ENCODE assay signal across 9 cellular contexts in genomic region chr12:120640840-120641833, GRCh38. TPM values are rescaled to one million over a fixed set of nuclear protein-coding genes. Genes with fewer than 3 reads are reported as not detected.
A peak's percentile ranks its signal among the peaks of the same experiment; 100 is the strongest.
DNase-seq lines count a peak whose midpoint lies in the region; ATAC-seq, FAIRE-seq and TF ChIP-seq lines count a peak whose summit lies in the region.
"Had no signal": no experiment of that assay in that cellular context is flagged by ENCODE, and none has a peak within 500 bp of the region (broad histone marks: within the 10 kb centered on the region; RNA-seq: fewer than 3 reads in every experiment).

No MANE protein-coding gene starts in this region.

- H2AK5ac ChIP-seq in H1 (ENCODE audit: low read depth, low read length), result no peak overlapping the region

- H3K27me3 ChIP-seq in H1 (replicated peaks in 1 of 4; ENCODE audit: control insufficient read depth in 3 of 4, extremely low read depth in 1 of 4, insufficient read depth in 3 of 4, low read length in 3 of 4) (peaks cover 0 to 16% (median 12%) of the 10 kb centered on the region in 4 experiments; a peak in 4 of 7 replicates), tibial nerve (peaks cover 5 to 58% of the 10 kb centered on the region in 2 donors)

- H3K27ac Mint-ChIP-seq in activated CD4-positive, alpha-beta memory T cell treated with anti-CD3 and anti-CD28 coated beads, Interleukin-2, amount 10 ng/mL, durations not matched to agents 7 days and 5 days, result no peak overlapping the region
- H3K27ac Mint-ChIP-seq in naive B cell, result no peak overlapping the region

- H2AFZ ChIP-seq in H1 (ENCODE audit: low read length), result 0 out of 2 replicates have a peak overlapping the region, but pooled peaks have one; percentile 8

- H3K23me2 ChIP-seq in H1 (ENCODE audit: low read depth, low read length), result peaks cover 10% of the 10 kb centered on the region; the same call in 1 of the 2 replicates

- H3K4me1 Mint-ChIP-seq in activated CD4-positive, alpha-beta memory T cell treated with anti-CD3 and anti-CD28 coated beads, Interleukin-2, amount 10 ng/mL, durations not matched to agents 7 days and 5 days, result peaks cover 12% of the 10 kb centered on the region
- H3K4me1 Mint-ChIP-seq in naive B cell, result peaks cover 6 to 17% (median 7%) of the 10 kb centered on the region in 3 donors

- H3K9me3 ChIP-seq in H1 (ENCODE audit: insufficient read depth in 2 of 2, low read depth in 1 of 2, low read length in 1 of 2) (no peaks in the 10 kb centered on the region), tibial nerve (no peaks in the 10 kb centered on the region)

- no peak for TF ChIP-seq POLR2A in H1 (IDR thresholded peaks at IDR 0.05; ENCODE audit: control extremely low read depth in 1 of 2, low read depth in 2 of 2, low read length in 2 of 2)
- no peak for TF ChIP-seq POLR2A in tibial nerve (IDR thresholded peaks at IDR 0.05)

- no peaks in the 10 kb centered on the region for H3K79me2 ChIP-seq in H1 (ENCODE audit: control insufficient read depth in 1 of 2, insufficient read depth in 2 of 2, low read length in 2 of 2)

- no peak overlapping the region for H4K91ac ChIP-seq in H1 (replicated peaks; ENCODE audit: insufficient read length, low read length)

- TF ChIP-seq CTCF in H1 (IDR thresholded peaks at IDR 0.05; ENCODE audit: control extremely low read depth in 1 of 3, insufficient read depth in 1 of 3, low read depth in 1 of 3, low read length in 3 of 3), result peak; percentile 36 to 56 (median 37)
- no peak for TF ChIP-seq CTCF in tibial nerve (IDR thresholded peaks at IDR 0.05)

- H3K36me3 ChIP-seq in H1 (ENCODE audit: control insufficient read depth in 2 of 4, insufficient read depth in 4 of 4, low read length in 3 of 4) (no peaks in the 10 kb centered on the region), tibial nerve (no peaks in the 10 kb centered on the region)

- H3K27ac ChIP-seq in H1 (ENCODE audit: low read depth, low read length) (no peak overlapping the region), tibial nerve (no peak overlapping the region)

- peak; percentile 69 for DNase-seq in Caki2 (ENCODE audit: low read depth)
- peak; percentile 73 for DNase-seq in LoVo (ENCODE audit: low spot score)
- peak; percentile 68 for DNase-seq in activated CD4-positive, alpha-beta memory T cell treated with anti-CD3 and anti-CD28 coated beads, Interleukin-2, amount 10 ng/mL, durations not matched to agents 7 days and 5 days
- peak; percentile 53 to 88 for DNase-seq in H1 (ENCODE audit: low read depth in 1 of 2, low spot score in 2 of 2)
- DNase-seq in naive B cell, result peak; percentile 44
- DNase-seq in tibial nerve (ENCODE audit: low spot score in 2 of 2), result no peak
- DNase-seq in SKM-1 (lab: John Stamatoyannopoulos, UW; ENCODE audit: unreplicated experiment), result no peak

- POLR2A ChIA-PET in activated CD4-positive, alpha-beta memory T cell treated with anti-CD3 and anti-CD28 coated beads, Interleukin-2, amount 10 ng/mL, durations not matched to agents 7 days and 5 days (lab: Charles Lee), result interaction anchor here (1.2 kb wide), 1 partner anchor 70 kb away, joined by 3 read pairs; no protein-coding TSS in a partner anchor
- POLR2A ChIA-PET in H1 (lab: Charles Lee; ENCODE audit: partially characterized antibody), result interaction anchor here (0.5 to 1.6 kb wide), 6 partner anchors 12 to 109 kb away, joined by 3 to 4 read pairs (median 4); partner anchors contain the start of gene POP5

- no peak overlapping the region for H3K4ac ChIP-seq in H1 (replicated peaks; ENCODE audit: insufficient read length, low read depth, low read length)

- peak overlapping the region; percentile 50 to 78 (median 57) for H3K4me3 ChIP-seq in H1 (ENCODE audit: extremely low read depth in 1 of 4, insufficient read depth in 2 of 4, low read depth in 3 of 4, low read length in 4 of 4)
- H3K4me3 ChIP-seq in tibial nerve, result peak overlapping the region in 3 of 4 donors; percentile 18 to 54 (median 49)

- in situ Hi-C loops in Caki2 (cut with HindIII; ENCODE audit: low pct_unique_long_range_greater_than_20kb, low sequenced_read_pairs), result no loop called here

- peak; percentile 26 for ATAC-seq in GM21447 (IDR thresholded peaks at IDR 0.05; ENCODE audit: unreplicated experiment)
- ATAC-seq in naive B cell (ENCODE audit: low read depth in 2 of 2), result peak; percentile 64 to 65

- peak; percentile 35 to 46 for TF ChIP-seq RAD21 in H1 (IDR thresholded peaks at IDR 0.05 in 1 of 2, conservative IDR thresholded peaks at IDR 0.05 in 1 of 2; ENCODE audit: low read depth in 2 of 2, low read length in 2 of 2)

- no peak overlapping the region; the same call in 1 of the 2 replicates for H3K18ac ChIP-seq in H1 (ENCODE audit: extremely low read depth, low read length)

- no peak overlapping the region for H2BK20ac ChIP-seq in H1 (ENCODE audit: low read length)

- no peak overlapping the region for H2BK120ac ChIP-seq in H1 (replicated peaks; ENCODE audit: low read depth, low read length)

- H3K56ac ChIP-seq in H1 (replicated peaks; ENCODE audit: insufficient read length, low read depth, low read length), result no peak overlapping the region

- H2BK5ac ChIP-seq in H1 (ENCODE audit: low read depth, low read length), result no peak overlapping the region

- no peak overlapping the region for H3K14ac ChIP-seq in H1 (ENCODE audit: insufficient read length)

- CTCF ChIA-PET in activated CD4-positive, alpha-beta memory T cell treated with anti-CD3 and anti-CD28 coated beads, Interleukin-2, amount 10 ng/mL, durations not matched to agents 7 days and 5 days (lab: Charles Lee), result interaction anchor here (1.1 to 2.6 kb wide), 2 partner anchors 8 to 60 kb away, joined by 4 to 15 read pairs; partner anchors contain the start of gene POP5
- CTCF ChIA-PET in H1 (lab: Charles Lee; ENCODE audit: partially characterized antibody), result interaction anchor here (0.8 to 3.2 kb wide), 12 partner anchors 8 to 109 kb away, joined by 3 to 17 read pairs (median 4); no protein-coding TSS in a partner anchor

- H3K9ac ChIP-seq in H1 (replicated peaks in 1 of 4; ENCODE audit: extremely low read depth in 1 of 4, low read depth in 3 of 4, low read length in 3 of 4), result no peak overlapping the region

- H3K4me1 ChIP-seq in H1 (replicated peaks in 1 of 4; ENCODE audit: control insufficient read depth in 3 of 4, insufficient read depth in 4 of 4, low read length in 3 of 4) (peaks cover 0 to 11% (median 8%) of the 10 kb centered on the region in 4 experiments; a peak in 5 of 7 replicates), tibial nerve (peaks cover 0 to 18% (median 6%) of the 10 kb centered on the region in 4 donors)

- no peak for FAIRE-seq in H1 (lab: Jason Lieb, UNC)

- no peak overlapping the region for H3K23ac ChIP-seq in H1 (ENCODE audit: insufficient read length)

- H4K20me1 ChIP-seq in H1 (replicated peaks in 1 of 2; ENCODE audit: control insufficient read depth in 1 of 2, insufficient read depth in 2 of 2, low read length in 2 of 2), result peaks cover 0 to 5% of the 10 kb centered on the region in 2 experiments

- no peaks in the 10 kb centered on the region for H3K79me1 ChIP-seq in H1 (ENCODE audit: low read depth, low read length)

- H4K5ac ChIP-seq in H1 (ENCODE audit: insufficient read length, low read depth, low read length), result no peak overlapping the region

- 0 out of 2 replicates have a peak overlapping the region, but pooled peaks have one; percentile 35 for H4K8ac ChIP-seq in H1 (ENCODE audit: extremely low read depth, insufficient read depth, low read length)

- H2BK12ac ChIP-seq in H1 (ENCODE audit: low read depth, low read length), result no peak overlapping the region

- no peaks in the 10 kb centered on the region for H3K36me3 Mint-ChIP-seq in activated CD4-positive, alpha-beta memory T cell treated with anti-CD3 and anti-CD28 coated beads, Interleukin-2, amount 10 ng/mL, durations not matched to agents 7 days and 5 days (ENCODE audit: low read depth)
- no peaks in the 10 kb centered on the region for H3K36me3 Mint-ChIP-seq in naive B cell

- no peak overlapping the region for H2BK15ac ChIP-seq in H1 (ENCODE audit: low read length)

- 2% methylated on average over 66 of the region's 120 CpGs; no CpG with 5 or more reads in 1 of the 2 experiments for WGBS in H1 (ENCODE audit: extremely low coverage in 1 of 2, insufficient coverage in 1 of 2, insufficient read length in 1 of 2, insufficient replicate concordance in 2 of 2, low coverage in 1 of 2, low lambda C conversion rate in 2 of 2, missing lambda C conversion rate in 1 of 2), 2 experiments
- 1 to 3% methylated on average over 11 to 39 of the region's 120 CpGs for WGBS in tibial nerve, 2 donors

- peak overlapping the region; percentile 83 to 91 for H3K4me2 ChIP-seq in H1 (ENCODE audit: insufficient read depth in 1 of 2, low read depth in 2 of 2, low read length in 2 of 2)

- TF ChIP-seq EP300 in H1 (IDR thresholded peaks at IDR 0.05; ENCODE audit: borderline replicate concordance in 1 of 2, low read depth in 2 of 2, low read length in 2 of 2) (no peak), tibial nerve (IDR thresholded peaks at IDR 0.05) (no peak)

- peak overlapping the region; percentile 67 for H3K4me3 Mint-ChIP-seq in activated CD4-positive, alpha-beta memory T cell treated with anti-CD3 and anti-CD28 coated beads, Interleukin-2, amount 10 ng/mL, durations not matched to agents 7 days and 5 days
- peak overlapping the region; percentile 62 to 89 (median 78) for H3K4me3 Mint-ChIP-seq in naive B cell

- no peaks in the 10 kb centered on the region for H3K9me3 Mint-ChIP-seq in activated CD4-positive, alpha-beta memory T cell treated with anti-CD3 and anti-CD28 coated beads, Interleukin-2, amount 10 ng/mL, durations not matched to agents 7 days and 5 days
- H3K9me3 Mint-ChIP-seq in naive B cell, result no peaks in the 10 kb centered on the region

- H3K27me3 Mint-ChIP-seq in activated CD4-positive, alpha-beta memory T cell treated with anti-CD3 and anti-CD28 coated beads, Interleukin-2, amount 10 ng/mL, durations not matched to agents 7 days and 5 days, result peaks cover 61% of the 10 kb centered on the region
- H3K27me3 Mint-ChIP-seq in naive B cell, result peaks cover 49 to 76% (median 52%) of the 10 kb centered on the region in 3 donors

RNA-seq across cellular contexts. Expression of gene CABP1, which starts 0.7 kb away (rescaled TPM):
- total RNA-seq in Caki2 (2014; rRNA removed; shearing (Covaris generic); ENCODE audit: low replicate concordance), result not detected in 2 replicates
- total RNA-seq in activated CD4-positive, alpha-beta memory T cell treated with anti-CD3 and anti-CD28 coated beads, Interleukin-2, amount 10 ng/mL, durations not matched to agents 7 days and 5 days, result under 1 TPM; 0.25 to 0.45 TPM
- total RNA-seq in H1 (2021; fragmentation: NEBNext Ultra II Directional; extraction: Animal tissue kit (Norgen Biotek cat#: 25700)), result 7.4 and 8.5 TPM in 2 replicates
- 3.9 and 4.5 TPM in 2 replicates for polyA plus RNA-seq in H1 (2011; rRNA removed)
- polyA plus RNA-seq in H1 (2011; cell fraction: cytosol; rRNA removed), result 5.9 TPM
- 6.8 TPM for polyA plus RNA-seq in H1 (2011; cell fraction: nucleus; rRNA removed)
- 6.0 to 8.6 TPM (median 7.8 TPM) in 4 replicates for polyA plus RNA-seq in H1 (2012, experiment 1 of 2)
- polyA plus RNA-seq in H1 (2012, experiment 2 of 2), result 4.0 TPM
- polyA plus RNA-seq in H1 (2013, experiment 1 of 2), result 2.8 TPM
- 2.7 TPM for polyA plus RNA-seq in H1 (2013, experiment 2 of 2)
- 4.9 and 5.4 TPM in 2 replicates for polyA minus RNA-seq in H1 (2011; rRNA and poly(A)+ RNA removed)
- polyA minus RNA-seq in H1 (2011; cell fraction: cytosol; rRNA and poly(A)+ RNA removed), result 1.6 TPM
- 5.4 TPM for polyA minus RNA-seq in H1 (2011; cell fraction: nucleus; rRNA and poly(A)+ RNA removed)
- not detected for polyA plus RNA-seq in naive B cell (ENCODE audit: low read depth in 6 of 6)
- under 1 TPM in 2 of 4 donors, not detected in 2; 0.21 to 0.22 TPM for total RNA-seq in tibial nerve
- total RNA-seq: LHCN-M2 had no signal

RNA-seq across cellular contexts. Expression of gene MLEC, which starts 45.8 kb away (rescaled TPM):
- 73.7 and 80.6 TPM in 2 replicates for total RNA-seq in Caki2 (2014; rRNA removed; shearing (Covaris generic); ENCODE audit: low replicate concordance)
- 10 to 100 TPM; 81.1 to 97.8 TPM for total RNA-seq in activated CD4-positive, alpha-beta memory T cell treated with anti-CD3 and anti-CD28 coated beads, Interleukin-2, amount 10 ng/mL, durations not matched to agents 7 days and 5 days
- total RNA-seq in H1 (2021; fragmentation: NEBNext Ultra II Directional; extraction: Animal tissue kit (Norgen Biotek cat#: 25700)), result 260 and 266 TPM in 2 replicates
- polyA plus RNA-seq in H1 (2011; rRNA removed), result 34.4 and 37.1 TPM in 2 replicates
- 50.8 TPM for polyA plus RNA-seq in H1 (2011; cell fraction: cytosol; rRNA removed)
- polyA plus RNA-seq in H1 (2011; cell fraction: nucleus; rRNA removed), result 26.0 TPM
- 98.6 to 133 TPM (median 116 TPM) in 4 replicates for polyA plus RNA-seq in H1 (2012, experiment 1 of 2)
- polyA plus RNA-seq in H1 (2012, experiment 2 of 2), result 61.6 TPM
- 141 TPM for polyA plus RNA-seq in H1 (2013, experiment 1 of 2)
- polyA plus RNA-seq in H1 (2013, experiment 2 of 2), result 191 TPM
- 89.4 and 147 TPM in 2 replicates for polyA minus RNA-seq in H1 (2011; rRNA and poly(A)+ RNA removed)
- 75.7 TPM for polyA minus RNA-seq in H1 (2011; cell fraction: cytosol; rRNA and poly(A)+ RNA removed)
- polyA minus RNA-seq in H1 (2011; cell fraction: nucleus; rRNA and poly(A)+ RNA removed), result 32.8 TPM
- 10 to 100 TPM; 32.0 to 43.8 (median 33.8) TPM for polyA plus RNA-seq in naive B cell (ENCODE audit: low read depth in 6 of 6)
- 10 to 100 TPM; 42.6 to 67.8 (median 58.6) TPM for total RNA-seq in tibial nerve

RNA-seq across cellular contexts. Expression of gene POP5, which starts 59.9 kb away (rescaled TPM):
- 68.5 and 78.9 TPM in 2 replicates for total RNA-seq in Caki2 (2014; rRNA removed; shearing (Covaris generic); ENCODE audit: low replicate concordance)
- 10 to 100 TPM; 37.6 to 38.8 TPM for total RNA-seq in activated CD4-positive, alpha-beta memory T cell treated with anti-CD3 and anti-CD28 coated beads, Interleukin-2, amount 10 ng/mL, durations not matched to agents 7 days and 5 days
- total RNA-seq in H1 (2021; fragmentation: NEBNext Ultra II Directional; extraction: Animal tissue kit (Norgen Biotek cat#: 25700)), result 54.7 and 59.7 TPM in 2 replicates
- polyA plus RNA-seq in H1 (2011; rRNA removed) (105 and 124 TPM in 2 replicates), naive B cell (ENCODE audit: low read depth in 6 of 6) (100 to 1,000 TPM in 2 of 6 donors, 10 to 100 TPM in 4; 68.7 to 116 (median 94.6) TPM)
- 131 TPM for polyA plus RNA-seq in H1 (2011; cell fraction: cytosol; rRNA removed)
- 63.8 TPM for polyA plus RNA-seq in H1 (2011; cell fraction: nucleus; rRNA removed)
- polyA plus RNA-seq in H1 (2012, experiment 1 of 2), result 79.1 to 90.1 TPM (median 84.1 TPM) in 4 replicates
- 34.1 TPM for polyA plus RNA-seq in H1 (2012, experiment 2 of 2)
- polyA plus RNA-seq in H1 (2013, experiment 1 of 2), result 52.6 TPM
- polyA plus RNA-seq in H1 (2013, experiment 2 of 2), result 53.8 TPM
- 34.7 and 44.6 TPM in 2 replicates for polyA minus RNA-seq in H1 (2011; rRNA and poly(A)+ RNA removed)
- 41.9 TPM for polyA minus RNA-seq in H1 (2011; cell fraction: cytosol; rRNA and poly(A)+ RNA removed)
- 43.6 TPM for polyA minus RNA-seq in H1 (2011; cell fraction: nucleus; rRNA and poly(A)+ RNA removed)
- total RNA-seq in tibial nerve, result 10 to 100 TPM; 32.6 to 57.6 (median 51.7) TPM

Comparison
In these comparisons a context has a peak if more than half of its experiments do, and no peak if none do; other contexts are left out.
1. DNase-seq: peak in Caki2 (single experiment), LoVo (single experiment), activated CD4-positive, alpha-beta memory T cell treated with anti-CD3 and anti-CD28 coated beads, Interleukin-2, amount 10 ng/mL, durations not matched to agents 7 days and 5 days (single experiment), H1 (2 of 2) and naive B cell (single experiment); none in tibial nerve (0 of 2) and SKM-1 (single experiment).
2. CTCF ChIP-seq: peak in H1 (3 of 3); none in tibial nerve (0 of 5).